ENCODE assay signal across 1 cellular context in genomic region chr11:65639623-65640482, GRCh38.
TF ChIP-seq lines count a peak whose summit lies in the region.

No MANE protein-coding gene starts in this region.

TF ChIP-seq in H1, 55 proteins besides CTCF, POLR2A, EP300 and RAD21 (continued from another document):
- TF ChIP-seq CTBP2 (IDR thresholded peaks at IDR 0.05; ENCODE audit: borderline replicate concordance, insufficient read depth, insufficient read length, low read length) (no peak), CREB1 (IDR thresholded peaks at IDR 0.05) (no peak), BCL11A (IDR thresholded peaks at IDR 0.05; ENCODE audit: low read depth in 2 of 2, low read length in 2 of 2) (no peak)
